ENCODE assay signal across 8 cellular contexts in genomic region chr18:11909081-11909410, GRCh38. TPM values are rescaled to one million over a fixed set of nuclear protein-coding genes. Genes with fewer than 3 reads are reported as not detected.
DNase-seq lines count a peak whose midpoint lies in the region; ATAC-seq and TF ChIP-seq lines count a peak whose summit lies in the region.

No MANE protein-coding gene starts in this region.

- intact Hi-C loops in CD8-positive, alpha-beta T cell (cut with DNase I, micrococcal nuclease) = loop anchor here (2.0 to 10.0 kb wide), 9 partner anchors 38 to 1997 kb away; partner anchors contain the start of genes AFG3L2 (in 1 of the 2), CEP192 (in 1 of the 2), CEP76 (in 1 of the 2) and IMPA2 (in 1 of the 2)

- no peaks in the 10 kb centered on the region for H3K9me3 Mint-ChIP-seq in CD8-positive, alpha-beta T cell
- no peaks in the 10 kb centered on the region for H3K9me3 Mint-ChIP-seq in central memory CD8-positive, alpha-beta T cell

- TF ChIP-seq CTCF in CD8-positive, alpha-beta T cell (IDR thresholded peaks at IDR 0.05) = no peak

- no peaks in the 10 kb centered on the region for H3K27me3 ChIP-seq in CD8-positive, alpha-beta T cell (ENCODE audit: insufficient read depth, low read length)
- H3K27me3 ChIP-seq in muscle layer of colon (ENCODE audit: control insufficient read depth in 1 of 2, insufficient read depth in 2 of 2, low read length in 2 of 2) = no peaks in the 10 kb centered on the region

- CTCF ChIA-PET in CD8-positive, alpha-beta T cell (lab: Charles Lee) = interaction anchor here (1.1 kb wide), 1 partner anchor 29 kb away, joined by 4 read pairs; no protein-coding TSS in a partner anchor

- H3K27ac Mint-ChIP-seq in CD8-positive, alpha-beta T cell = peak overlapping the region; percentile 93
- peak overlapping the region; percentile 94 for H3K27ac Mint-ChIP-seq in central memory CD8-positive, alpha-beta T cell (ENCODE audit: low read depth)

- peaks cover 11% of the 10 kb centered on the region for H3K4me1 ChIP-seq in CD8-positive, alpha-beta T cell (ENCODE audit: insufficient read depth, low read length)
- peaks cover 7% of the 10 kb centered on the region for H3K4me1 ChIP-seq in muscle layer of colon (ENCODE audit: insufficient read depth, low read length)

- peaks cover 32% of the 10 kb centered on the region for H3K4me1 Mint-ChIP-seq in CD8-positive, alpha-beta T cell (ENCODE audit: low read depth)
- peaks cover 19% of the 10 kb centered on the region for H3K4me1 Mint-ChIP-seq in central memory CD8-positive, alpha-beta T cell

- peak overlapping the region; percentile 86 for H3K9ac ChIP-seq in muscle layer of colon (ENCODE audit: low read length)

- H3K27me3 Mint-ChIP-seq in CD8-positive, alpha-beta T cell (ENCODE audit: low read depth) = no peaks in the 10 kb centered on the region
- no peaks in the 10 kb centered on the region for H3K27me3 Mint-ChIP-seq in central memory CD8-positive, alpha-beta T cell

- peak overlapping the region; percentile 100 for H3K4me3 ChIP-seq in CD8-positive, alpha-beta T cell (ENCODE audit: low read depth, low read length)
- peak overlapping the region; percentile 75 to 97 for H3K4me3 ChIP-seq in muscle layer of colon (ENCODE audit: low read depth in 1 of 2, low read length in 2 of 2)

- H3K36me3 Mint-ChIP-seq in CD8-positive, alpha-beta T cell = peaks cover 18% of the 10 kb centered on the region
- peaks cover 19% of the 10 kb centered on the region for H3K36me3 Mint-ChIP-seq in central memory CD8-positive, alpha-beta T cell (ENCODE audit: insufficient read depth)

- POLR2A ChIA-PET in CD8-positive, alpha-beta T cell (lab: Charles Lee) = interaction anchor here (0.8 to 2.7 kb wide), 4 partner anchors 15 to 73 kb away, joined by 3 to 15 read pairs (median 4); no protein-coding TSS in a partner anchor

- no peaks in the 10 kb centered on the region for H3K36me3 ChIP-seq in CD8-positive, alpha-beta T cell (ENCODE audit: insufficient read depth, low read length)
- H3K36me3 ChIP-seq in muscle layer of colon (ENCODE audit: insufficient read depth, low read length) = peaks cover 9% of the 10 kb centered on the region

- DNase-seq in CD8-positive, alpha-beta T cell = no peak
- DNase-seq in KBM-7 (peak; percentile 39), cerebellar nuclear complex (lab: John Stamatoyannopoulos, UW) (no peak), NCI-H226 (no peak), SW 1271 (lab: John Stamatoyannopoulos, UW) (no peak)
- no peak for DNase-seq in central memory CD8-positive, alpha-beta T cell (ENCODE audit: low spot score in 2 of 2)
- DNase-seq in activated CD4-positive, alpha-beta T cell treated with anti-CD3 and anti-CD28 coated beads for 4 hours = no peak

- no peak for ATAC-seq in CD8-positive, alpha-beta T cell
- no peak for ATAC-seq in central memory CD8-positive, alpha-beta T cell (replicated peaks; ENCODE audit: extremely low read depth, poor library complexity, severe bottlenecking)

- in situ Hi-C loops in KBM-7 (cut with MboI; ENCODE audit: low pct_unique_long_range_greater_than_20kb, low sequenced_read_pairs) = no loop called here

- peak overlapping the region; percentile 92 for H3K27ac ChIP-seq in CD8-positive, alpha-beta T cell (ENCODE audit: low read depth, low read length)
- peak overlapping the region; percentile 97 for H3K27ac ChIP-seq in muscle layer of colon (ENCODE audit: low read depth, low read length)

- H3K4me3 Mint-ChIP-seq in CD8-positive, alpha-beta T cell = peak overlapping the region; percentile 87
- peak overlapping the region; percentile 90 for H3K4me3 Mint-ChIP-seq in central memory CD8-positive, alpha-beta T cell

- no peaks in the 10 kb centered on the region for H3K9me3 ChIP-seq in CD8-positive, alpha-beta T cell (ENCODE audit: low read length)
- H3K9me3 ChIP-seq in muscle layer of colon (ENCODE audit: low read length) = no peaks in the 10 kb centered on the region

RNA-seq across cellular contexts. Expression of gene MPPE1, which starts 0.9 kb away (rescaled TPM):
- 10 to 100 TPM; 44.0 to 55.1 TPM for total RNA-seq in CD8-positive, alpha-beta T cell

RNA-seq across cellular contexts. Expression of gene CHMP1B, which starts 57.8 kb away (rescaled TPM):
- total RNA-seq in CD8-positive, alpha-beta T cell = 10 to 100 TPM; 71.2 to 74.2 TPM
